ENCODE assay signal across 27 cellular contexts in genomic region chr5:122790354-122791123, GRCh38.
"Had no signal": no experiment of that assay in that cellular context is flagged by ENCODE, and none has a peak within 500 bp of the region (broad histone marks: within the 10 kb centered on the region; RNA-seq: fewer than 3 reads in every experiment).

No MANE protein-coding gene starts in this region.

- H3K4me2 ChIP-seq: smooth muscle cell had no signal

- H3K27me3 ChIP-seq: tibial artery had no signal

- H3K4me3 Mint-ChIP-seq: activated naive CD4-positive, alpha-beta T cell treated with anti-CD3 and anti-CD28 coated beads, Interleukin-2, amount 10 ng/mL, durations not matched to agents 7 days and 5 days; activated naive CD8-positive, alpha-beta T cell treated with anti-CD3 and anti-CD28 coated beads, Interleukin-2, amount 50 U/mL, for 24 hours; brain; endodermal cell; natural killer cell treated with Interleukin-12 subunit alpha and Interleukin-12 subunit beta and Interleukin-15 and Interleukin-18, amount 100 ng/mL, for 72 hours had no signal

- H3K27ac ChIP-seq: epithelial cell of prostate, parathyroid adenoma, tibial artery had no signal

- H3K9ac ChIP-seq: parathyroid adenoma had no signal

- H3K4me1 ChIP-seq: parathyroid adenoma had no signal

- H3K36me3 ChIP-seq: tibial artery had no signal

- H3K27ac Mint-ChIP-seq: activated naive CD4-positive, alpha-beta T cell treated with anti-CD3 and anti-CD28 coated beads, Interleukin-2, amount 10 ng/mL, durations not matched to agents 7 days and 5 days; activated naive CD8-positive, alpha-beta T cell treated with anti-CD3 and anti-CD28 coated beads, Interleukin-2, amount 50 U/mL, for 24 hours; brain; endodermal cell; natural killer cell treated with Interleukin-12 subunit alpha and Interleukin-12 subunit beta and Interleukin-15 and Interleukin-18, amount 100 ng/mL, for 72 hours had no signal

- H3K4me1 Mint-ChIP-seq: activated naive CD4-positive, alpha-beta T cell treated with anti-CD3 and anti-CD28 coated beads, Interleukin-2, amount 10 ng/mL, durations not matched to agents 7 days and 5 days; brain; endodermal cell had no signal

- H3K27me3 Mint-ChIP-seq: activated naive CD4-positive, alpha-beta T cell treated with anti-CD3 and anti-CD28 coated beads, Interleukin-2, amount 10 ng/mL, durations not matched to agents 7 days and 5 days; activated naive CD8-positive, alpha-beta T cell treated with anti-CD3 and anti-CD28 coated beads, Interleukin-2, amount 50 U/mL, for 24 hours; natural killer cell treated with Interleukin-12 subunit alpha and Interleukin-12 subunit beta and Interleukin-15 and Interleukin-18, amount 100 ng/mL, for 72 hours had no signal

- H3K4me3 ChIP-seq: smooth muscle cell, tibial artery had no signal

- ATAC-seq: activated naive CD8-positive, alpha-beta T cell treated with anti-CD3 and anti-CD28 coated beads, Interleukin-2, amount 50 U/mL, for 24 hours; left cardiac atrium; natural killer cell treated with Interleukin-12 subunit alpha and Interleukin-12 subunit beta and Interleukin-15 and Interleukin-18, amount 100 ng/mL, for 72 hours; sciatic nerve had no signal

- FAIRE-seq: colon, islet of Langerhans, urothelium cell line had no signal

- H2AFZ ChIP-seq: parathyroid adenoma had no signal

- DNase-seq: activated CD4-positive, alpha-beta T cell treated with anti-CD3 and anti-CD28 coated beads, Interleukin-2, amount 50 U/mL, for 1 hour; activated CD4-positive, CD25-positive, alpha-beta regulatory T cell treated with anti-CD3 and anti-CD28 coated beads, Interleukin-2, amount 50 U/mL, for 72 hours; activated CD8-positive, alpha-beta memory T cell treated with anti-CD3 and anti-CD28 coated beads, Interleukin-2, amount 50 U/mL, for 48 hours; activated effector memory CD4-positive, alpha-beta T cell treated with Interleukin-2 at 50 U/mL for 16 hours; activated naive CD4-positive, alpha-beta T cell treated with anti-CD3 and anti-CD28 coated beads, Interleukin-2, amount 10 ng/mL, durations not matched to agents 7 days and 5 days; activated naive CD8-positive, alpha-beta T cell treated with anti-CD3 and anti-CD28 coated beads, Interleukin-2, amount 50 U/mL, for 24 hours; activated T-cell treated with anti-CD3 and anti-CD28 coated beads, Interleukin-2, amount 50 U/mL, for 48 hours; anterior cingulate cortex; caudate nucleus; endodermal cell; foreskin fibroblast; hippocampal formation; left cardiac atrium; mesendoderm; stimulated activated CD4-positive, alpha-beta T cell treated with anti-CD3 and anti-CD28 coated beads, Interleukin-4, amount 100 ng/mL, for 4 hours; stimulated activated naive CD4-positive, alpha-beta T cell; substantia nigra; tibial artery had no signal

- H3K9me3 ChIP-seq: tibial artery had no signal
